ENCODE assay signal across 17 cellular contexts in genomic region chr20:46275091-46275490, GRCh38.
"Had no signal": no experiment of that assay in that cellular context is flagged by ENCODE, and none has a peak within 500 bp of the region (broad histone marks: within the 10 kb centered on the region; RNA-seq: fewer than 3 reads in every experiment).

No MANE protein-coding gene starts in this region.

- DNase-seq: islet precursor cell; left ventricle myocardium inferior; mesendoderm; naive B cell; natural killer cell; nephron progenitor cell; occipital lobe; ovary; right lobe of liver; stimulated activated CD4-positive, alpha-beta T cell treated with anti-CD3 and anti-CD28 coated beads, Interleukin-12 subunit alpha, Interleukin-12 subunit beta, amount 100 ng/mL, for 4 hours; stimulated activated CD4-positive, alpha-beta T cell treated with anti-CD3 and anti-CD28 coated beads, Interleukin-15, amount 100 ng/mL, for 24 hours; stimulated activated CD4-positive, alpha-beta T cell treated with anti-CD3 and anti-CD28 coated beads, Interleukin-2, amount 100 ng/mL, for 24 hours; stimulated activated CD4-positive, alpha-beta T cell treated with anti-CD3 and anti-CD28 coated beads, Interleukin-4, amount 100 ng/mL, for 1 hour; stimulated activated naive B cell treated with anti-CD40 and anti-IgM and Interleukin-4, amounts not matched to agents 10 μg/mL and 1 μg/mL and 100 μg/mL, for 72 hours; tibial artery; trophoblast cell; upper lobe of right lung had no signal

- ATAC-seq: natural killer cell; right lobe of liver; stimulated activated naive B cell treated with anti-CD40 and anti-IgM and Interleukin-4, amounts not matched to agents 10 μg/mL and 1 μg/mL and 100 μg/mL, for 72 hours; upper lobe of right lung had no signal
